12 cellular contexts compared by ENCODE assay signal in genomic region chr5:124439609-124440008, GRCh38.
DNase-seq lines count a peak whose midpoint lies in the region; ATAC-seq and TF ChIP-seq lines count a peak whose summit lies in the region.
"Had no signal": no experiment of that assay in that cellular context is flagged by ENCODE, and none has a peak within 500 bp of the region (broad histone marks: within the 10 kb centered on the region; RNA-seq: fewer than 3 reads in every experiment).

No MANE protein-coding gene starts in this region.

- intact Hi-C loops in esophagus muscularis mucosa (cut with DNase I) = no loop called here
- intact Hi-C loops in cardiac septum (cut with DNase I) = loop anchor here (10.0 kb wide), 1 partner anchor 305 kb away; the partner anchor contains the start of gene ZNF608

- no peaks in the 10 kb centered on the region for H4K20me1 ChIP-seq in SU-DHL-6 (ENCODE audit: low read depth, low read length)

- peaks cover 0 to 16% (median 3%) of the 10 kb centered on the region in 4 donors for H3K4me1 ChIP-seq in esophagus muscularis mucosa

- no peaks in the 10 kb centered on the region for H3K9me2 ChIP-seq in SU-DHL-6 (replicated peaks; ENCODE audit: insufficient read depth, low read length)
- H3K9me2 ChIP-seq: SK-N-SH had no signal

- no peak for TF ChIP-seq EP300 in esophagus muscularis mucosa (IDR thresholded peaks at IDR 0.05)

- H3K36me3 ChIP-seq in SU-DHL-6 (ENCODE audit: low read length) (no peaks in the 10 kb centered on the region), esophagus muscularis mucosa (no peaks in the 10 kb centered on the region)
- H3K36me3 ChIP-seq: HAP-1 had no signal

- H3F3A ChIP-seq in SU-DHL-6 (ENCODE audit: insufficient read depth) = 0 out of 2 replicates have a peak, but pooled peaks cover 6% of the 10 kb centered on the region

- no peaks in the 10 kb centered on the region for H3K27me3 ChIP-seq in SU-DHL-6 (ENCODE audit: low read length)
- no peaks in the 10 kb centered on the region for H3K27me3 ChIP-seq in esophagus muscularis mucosa

- WGBS in esophagus muscularis mucosa = 91% methylated on average over 3 of the region's 3 CpGs

- no peaks in the 10 kb centered on the region for H3K79me2 ChIP-seq in SU-DHL-6 (ENCODE audit: insufficient read depth, low read length)

- ATAC-seq in HG03280 (IDR thresholded peaks at IDR 0.05; ENCODE audit: unreplicated experiment) (no peak), GM21367 (IDR thresholded peaks at IDR 0.05; ENCODE audit: unreplicated experiment) (no peak)
- ATAC-seq: K562 had no signal

- peak overlapping the region; percentile 59 for H2AFZ ChIP-seq in SU-DHL-6 (ENCODE audit: low read depth, low read length, severe bottlenecking)

- H3K4me2 ChIP-seq in SU-DHL-6 (ENCODE audit: low read depth, low read length, poor library complexity, severe bottlenecking) = peak overlapping the region; percentile 56
- H3K4me2 ChIP-seq: SK-N-SH had no signal

- TF ChIP-seq POLR2A in esophagus muscularis mucosa (IDR thresholded peaks at IDR 0.05; ENCODE audit: low read depth) = no peak

- no peaks in the 10 kb centered on the region for H3K9me3 ChIP-seq in SU-DHL-6 (ENCODE audit: insufficient read depth, low read length)
- H3K9me3 ChIP-seq in esophagus muscularis mucosa = peaks cover 0 to 11% (median 0%) of the 10 kb centered on the region in 4 donors
- H3K9me3 ChIP-seq: HAP-1 had no signal

- peak overlapping the region; percentile 32 for H3K9ac ChIP-seq in SU-DHL-6 (ENCODE audit: low read length)
- H3K9ac ChIP-seq: SK-N-SH had no signal

- H3K4me3 ChIP-seq in SU-DHL-6 (ENCODE audit: insufficient read depth, low read length, poor library complexity, severe bottlenecking) = no peak overlapping the region
- H3K4me3 ChIP-seq in esophagus muscularis mucosa = no peak overlapping the region
- H3K4me3 ChIP-seq: HAP-1, K562 had no signal

- DNase-seq in NCI-H187 treated with DMSO at 0.1 percent for 48 hours (lab: John Stamatoyannopoulos, UW) = peak; percentile 72
- DNase-seq in NCI-H187 (lab: John Stamatoyannopoulos, UW) = no peak
- peak; percentile 42 for DNase-seq in esophagus muscularis mucosa (ENCODE audit: extremely low spot score)
- no peak for DNase-seq in GM19240 (ENCODE audit: insufficient read length, low spot score)
- no peak for DNase-seq in cardiac septum (ENCODE audit: low spot score)
- DNase-seq: NCI-H1048, SK-N-SH had no signal

- H3K27ac ChIP-seq in SU-DHL-6 (ENCODE audit: low read depth, low read length) = peak overlapping the region; percentile 76
- H3K27ac ChIP-seq in esophagus muscularis mucosa (replicated peaks in 1 of 4) = no peak overlapping the region

- TF ChIP-seq CTCF in SU-DHL-6 (IDR thresholded peaks at IDR 0.05; ENCODE audit: insufficient read depth, low read length, poor library complexity, severe bottlenecking) (no peak), esophagus muscularis mucosa (IDR thresholded peaks at IDR 0.05) (no peak)

Comparison
In these comparisons a context has a peak if more than half of its experiments do, and no peak if none do; other contexts are left out.
1. DNase-seq: peak in NCI-H187 treated with DMSO at 0.1 percent for 48 hours (single experiment) and esophagus muscularis mucosa (single experiment); none in NCI-H187 (0 of 2), GM19240 (single experiment) and cardiac septum (single experiment).